26 cellular contexts compared by ENCODE assay signal in the genomic region with DNA sequence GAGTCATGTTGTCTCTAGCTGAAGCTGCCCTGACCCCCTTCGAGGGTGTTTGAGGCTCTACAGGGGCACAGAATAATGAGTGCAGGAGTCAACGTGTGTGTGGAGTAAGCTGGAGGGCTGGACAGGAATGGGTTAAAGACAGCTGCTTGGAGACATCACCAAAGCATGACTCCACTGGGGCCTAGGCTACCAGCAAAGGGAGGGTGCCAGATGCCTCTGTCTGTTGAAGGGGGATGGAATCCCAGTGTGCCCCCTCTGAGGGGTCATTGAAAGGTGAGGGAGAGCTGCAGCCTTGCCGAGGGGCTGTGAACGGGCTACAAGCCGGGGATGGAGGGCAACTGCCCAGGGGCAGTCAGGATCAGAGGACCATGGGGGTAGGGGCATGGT. TPM values are rescaled to one million over a fixed set of nuclear protein-coding genes. Genes with fewer than 3 reads are reported as not detected.
DNase-seq lines count a peak whose midpoint lies in the region; ATAC-seq and TF ChIP-seq lines count a peak whose summit lies in the region.
"Had no signal": no experiment of that assay in that cellular context is flagged by ENCODE, and none has a peak within 500 bp of the region (broad histone marks: within the 10 kb centered on the region; RNA-seq: fewer than 3 reads in every experiment).

No MANE protein-coding gene starts in this region.

- peaks cover 41% of the 10 kb centered on the region for H3K4me1 ChIP-seq in HUES64 (ENCODE audit: insufficient read depth, low read length)
- peaks cover 67% of the 10 kb centered on the region for H3K4me1 ChIP-seq in SJCRH30
- peaks cover 27 to 43% of the 10 kb centered on the region in 2 experiments for H3K4me1 ChIP-seq in trophoblast cell (ENCODE audit: control insufficient read depth in 1 of 2, insufficient read depth in 2 of 2, low read length in 2 of 2)
- no peaks in the 10 kb centered on the region for H3K4me1 ChIP-seq in Peyer's patch
- H3K4me1 ChIP-seq: ascending aorta had no signal

- H3K4me3 ChIP-seq in HUES64 (ENCODE audit: low read length) (no peak overlapping the region), SJCRH30 (peak overlapping the region; percentile 14), trophoblast cell (ENCODE audit: low read depth, low read length) (no peak overlapping the region), Peyer's patch (no peak overlapping the region)
- H3K4me3 ChIP-seq: ascending aorta, lung, ovary, right atrium auricular region, tibial nerve had no signal

- no peak overlapping the region for H3K14ac ChIP-seq in trophoblast cell (ENCODE audit: low read length)

- H3K23ac ChIP-seq in trophoblast cell (ENCODE audit: low read length) = no peak overlapping the region

- DNase-seq in SJCRH30 (peak; percentile 98 to 100), islet precursor cell (peak; percentile 80), trophoblast cell (no peak), Peyer's patch (no peak)
- DNase-seq in stimulated activated naive CD4-positive, alpha-beta T cell treated with Interleukin-2 at 50 U/mL for 16 hours (lab: John Stamatoyannopoulos, UW) = no peak
- DNase-seq: activated CD4-positive, alpha-beta T cell treated with anti-CD3 and anti-CD28 coated beads for 48 hours; activated CD8-positive, alpha-beta memory T cell treated with anti-CD3 and anti-CD28 coated beads, Interleukin-2, amount 10 ng/mL, durations not matched to agents 7 days and 5 days; CD8-positive, alpha-beta memory T cell; cerebellar nuclear complex; DMS79; kidney; naive B cell; NCI-H2107; NCI-H69; ovary; stimulated activated CD4-positive, alpha-beta T cell treated with anti-CD3 and anti-CD28 coated beads, Interleukin-4, amount 100 ng/mL, for 24 hours; stimulated activated naive CD8-positive, alpha-beta T cell treated with anti-CD3 and anti-CD28 coated beads, Interleukin-15, amount 100 ng/mL, for 72 hours; T-cell had no signal

- H3K27ac ChIP-seq in HUES64 (ENCODE audit: low read depth, low read length) (peak overlapping the region; percentile 98), SJCRH30 (peak overlapping the region; percentile 95), trophoblast cell (ENCODE audit: low read depth, low read length) (no peak overlapping the region), Peyer's patch (no peak overlapping the region)
- H3K27ac ChIP-seq: ascending aorta, ovary, right atrium auricular region had no signal

- 41% methylated on average over 5 of the region's 5 CpGs for WGBS in HUES64
- WGBS in trophoblast cell (ENCODE audit: extremely low coverage, insufficient coverage, insufficient read length) = no CpG with 5 or more reads among the region's 5 CpGs

- H3K79me1 ChIP-seq in trophoblast cell (ENCODE audit: low read length) = peaks cover 14% of the 10 kb centered on the region

- no peak overlapping the region for H3K4me2 ChIP-seq in trophoblast cell (ENCODE audit: low read length)

- peak overlapping the region; percentile 3 for H2BK120ac ChIP-seq in trophoblast cell (ENCODE audit: insufficient read depth, low read length, poor library complexity)

- H4K12ac ChIP-seq in trophoblast cell (ENCODE audit: low read depth, low read length) = no peak overlapping the region

- no peak overlapping the region for H4K8ac ChIP-seq in trophoblast cell (ENCODE audit: low read depth, low read length)

- no peak for TF ChIP-seq CTCF in Peyer's patch (IDR thresholded peaks at IDR 0.05)

- H2AFZ ChIP-seq in trophoblast cell (ENCODE audit: insufficient read depth, low read length, poor library complexity) = no peak overlapping the region

- H2BK5ac ChIP-seq in trophoblast cell (ENCODE audit: low read depth, low read length, poor library complexity) = no peak overlapping the region

- peak overlapping the region; percentile 58 for H4K91ac ChIP-seq in trophoblast cell (ENCODE audit: low read depth, low read length)

- H3K9ac ChIP-seq in HUES64 (ENCODE audit: low read depth, low read length) (no peak overlapping the region), trophoblast cell (ENCODE audit: low read length) (no peak overlapping the region)

- H3K36me3 ChIP-seq in HUES64 (ENCODE audit: insufficient read depth, low read length) (no peaks in the 10 kb centered on the region), SJCRH30 (no peaks in the 10 kb centered on the region), trophoblast cell (ENCODE audit: control insufficient read depth in 1 of 2, insufficient read depth in 2 of 2, low read length in 2 of 2) (no peaks in the 10 kb centered on the region), Peyer's patch (no peaks in the 10 kb centered on the region)
- H3K36me3 ChIP-seq: ascending aorta, ovary, right atrium auricular region, tibial nerve had no signal

- no peaks in the 10 kb centered on the region for H3K9me3 ChIP-seq in HUES64 (ENCODE audit: insufficient read depth, low read depth, low read length)
- H3K9me3 ChIP-seq in SJCRH30 (replicated peaks) = no peaks in the 10 kb centered on the region
- no peaks in the 10 kb centered on the region for H3K9me3 ChIP-seq in trophoblast cell (ENCODE audit: insufficient read depth, low read depth, low read length)
- H3K9me3 ChIP-seq in Peyer's patch = no peaks in the 10 kb centered on the region
- H3K9me3 ChIP-seq: ascending aorta, ovary, right atrium auricular region, tibial nerve had no signal

- H3K18ac ChIP-seq in trophoblast cell (ENCODE audit: low read length) = no peak overlapping the region

- H2AK5ac ChIP-seq in trophoblast cell (ENCODE audit: low read length) = peak overlapping the region; percentile 40

- ATAC-seq in HG02938 (IDR thresholded peaks at IDR 0.05; ENCODE audit: unreplicated experiment) = no peak
- ATAC-seq: activated CD8-positive, alpha-beta memory T cell treated with anti-CD3 and anti-CD28 coated beads, Interleukin-2, amount 10 ng/mL, durations not matched to agents 7 days and 5 days; activated naive CD4-positive, alpha-beta T cell treated with anti-CD3 and anti-CD28 coated beads, Interleukin-2, amount 50 U/mL, for 72 hours; Right ventricle myocardium inferior; stimulated activated naive CD8-positive, alpha-beta T cell treated with anti-CD3 and anti-CD28 coated beads, Interleukin-15, amount 100 ng/mL, for 72 hours; T-cell had no signal

- H2BK12ac ChIP-seq in trophoblast cell (ENCODE audit: low read length) = peak overlapping the region; percentile 10

- no peak for TF ChIP-seq POLR2A in Peyer's patch (IDR thresholded peaks at IDR 0.05)

- H3K27me3 ChIP-seq in HUES64 (ENCODE audit: insufficient read depth, low read length) = no peaks in the 10 kb centered on the region
- H3K27me3 ChIP-seq in SJCRH30 = no peaks in the 10 kb centered on the region
- no peaks in the 10 kb centered on the region for H3K27me3 ChIP-seq in trophoblast cell (ENCODE audit: insufficient read depth, low read length)
- H3K27me3 ChIP-seq in Peyer's patch = no peaks in the 10 kb centered on the region
- H3K27me3 ChIP-seq: ascending aorta, ovary, right atrium auricular region had no signal

- H3K79me2 ChIP-seq in trophoblast cell (ENCODE audit: control insufficient read depth, insufficient read depth, low read length, poor library complexity) = no peaks in the 10 kb centered on the region

- no peak overlapping the region for H3K4ac ChIP-seq in trophoblast cell (ENCODE audit: low read depth, low read length)

RNA-seq across cellular contexts. Expression of a gene that starts 51.7 kb away (rescaled TPM):
- polyA plus RNA-seq in HUES64 (2013, experiment 1 of 2) = 315 TPM
- polyA plus RNA-seq in HUES64 (2013, experiment 2 of 2) = 331 TPM
- total RNA-seq in SJCRH30 (2014; rRNA removed; shearing (Covaris generic)) = 71.1 and 78.1 TPM in 2 replicates
- 124 and 125 TPM in 2 replicates for polyA plus RNA-seq in trophoblast cell (2013)
- 10 to 100 TPM in 3 of 4 donors, 1 to 10 TPM in 1; 7.5 to 40.4 (median 15.2) TPM for total RNA-seq in Peyer's patch

Comparison
In these comparisons a context has a peak if more than half of its experiments do, and no peak if none do; other contexts are left out.
1. H3K27ac ChIP-seq: peak in HUES64 (single experiment) and SJCRH30 (single experiment); none in trophoblast cell (single experiment) and Peyer's patch (0 of 4).
2. DNase-seq: peak in SJCRH30 (2 of 2) and islet precursor cell (single experiment); none in trophoblast cell (0 of 2), stimulated activated naive CD4-positive, alpha-beta T cell treated with Interleukin-2 at 50 U/mL for 16 hours (single experiment) and Peyer's patch (0 of 3).